In the genomic region with DNA sequence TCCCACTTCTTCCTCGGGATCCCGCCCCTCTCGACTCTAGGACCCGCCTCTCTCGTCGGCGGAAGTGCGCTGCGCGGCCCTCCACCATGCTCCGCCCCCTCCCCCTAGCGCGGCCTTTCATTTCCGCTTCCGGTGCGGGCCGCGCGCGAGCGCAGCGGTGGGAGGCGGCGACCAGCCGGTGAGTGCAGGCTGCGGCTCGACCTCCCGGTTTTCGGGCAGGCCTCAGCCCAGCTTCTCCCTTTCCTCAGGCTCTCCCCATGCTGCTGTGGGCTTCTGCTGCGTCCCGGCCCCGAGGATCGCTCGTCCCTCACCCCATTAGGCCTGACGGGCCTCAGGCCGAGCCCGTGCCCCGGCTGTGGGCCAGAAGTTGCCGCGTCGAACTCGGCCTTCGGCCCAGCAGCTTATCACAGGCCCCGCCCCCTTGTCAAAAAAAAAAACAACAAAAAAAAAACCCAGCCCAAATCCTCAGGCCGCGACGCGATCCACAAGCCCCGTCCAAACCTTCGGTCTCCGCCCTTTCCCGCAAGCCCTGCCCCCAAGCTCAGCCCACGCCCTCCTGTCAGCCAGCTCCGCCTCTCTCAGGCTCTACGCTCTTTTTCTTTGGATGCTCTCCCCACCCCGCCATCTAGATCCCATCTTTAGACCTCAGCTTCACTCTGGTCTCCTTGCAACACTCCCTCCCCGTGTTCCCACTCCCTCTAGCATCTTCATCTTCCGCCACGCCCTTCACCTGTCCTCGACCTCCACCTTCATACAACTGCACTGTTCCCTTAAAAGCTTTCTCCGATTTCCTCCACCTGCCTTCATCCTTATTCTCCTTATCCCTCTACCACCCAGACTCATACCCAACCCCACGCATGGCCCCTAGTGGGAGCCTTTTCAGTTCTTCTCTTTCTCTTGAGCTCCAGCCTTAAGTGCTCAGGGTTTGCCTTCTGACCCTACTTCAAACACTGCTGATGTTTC, we compare ENCODE assay signal across 8 cellular contexts. TPM values are rescaled to one million over a fixed set of nuclear protein-coding genes. Genes with fewer than 3 reads are reported as not detected.
DNase-seq lines count a peak whose midpoint lies in the region; ATAC-seq and TF ChIP-seq lines count a peak whose summit lies in the region.

A gene with protein sequence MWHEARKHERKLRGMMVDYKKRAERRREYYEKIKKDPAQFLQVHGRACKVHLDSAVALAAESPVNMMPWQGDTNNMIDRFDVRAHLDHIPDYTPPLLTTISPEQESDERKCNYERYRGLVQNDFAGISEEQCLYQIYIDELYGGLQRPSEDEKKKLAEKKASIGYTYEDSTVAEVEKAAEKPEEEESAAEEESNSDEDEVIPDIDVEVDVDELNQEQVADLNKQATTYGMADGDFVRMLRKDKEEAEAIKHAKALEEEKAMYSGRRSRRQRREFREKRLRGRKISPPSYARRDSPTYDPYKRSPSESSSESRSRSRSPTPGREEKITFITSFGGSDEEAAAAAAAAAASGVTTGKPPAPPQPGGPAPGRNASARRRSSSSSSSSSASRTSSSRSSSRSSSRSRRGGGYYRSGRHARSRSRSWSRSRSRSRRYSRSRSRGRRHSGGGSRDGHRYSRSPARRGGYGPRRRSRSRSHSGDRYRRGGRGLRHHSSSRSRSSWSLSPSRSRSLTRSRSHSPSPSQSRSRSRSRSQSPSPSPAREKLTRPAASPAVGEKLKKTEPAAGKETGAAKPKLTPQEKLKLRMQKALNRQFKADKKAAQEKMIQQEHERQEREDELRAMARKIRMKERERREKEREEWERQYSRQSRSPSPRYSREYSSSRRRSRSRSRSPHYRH (plus strand): TSS at position 115 of the 963 bp plus-strand sequence. CDS start 1,168 bp downstream, outside the sequence.

- H3K36me3 ChIP-seq in heart left ventricle, result peaks cover 0 to 80% (median 52%) of the 10 kb centered on the region in 9 donors
- peaks cover 0 to 68% (median 49%) of the 10 kb centered on the region in 4 donors for H3K36me3 ChIP-seq in upper lobe of left lung

- H3K27me3 ChIP-seq in heart left ventricle (no peaks in the 10 kb centered on the region), upper lobe of left lung (no peaks in the 10 kb centered on the region)

- peaks cover 6 to 40% (median 31%) of the 10 kb centered on the region in 12 donors for H3K4me1 ChIP-seq in heart left ventricle
- H3K4me1 ChIP-seq in upper lobe of left lung, result peaks cover 18 to 35% (median 28%) of the 10 kb centered on the region in 4 donors

- DNase-seq in GM10248 (ENCODE audit: extremely low spot score) (peak; percentile 93), NCI-H128 (lab: John Stamatoyannopoulos, UW; ENCODE audit: unreplicated experiment) (peak; percentile 65), T-helper 1 cell (peak; percentile 78 to 88 (median 86)), heart left ventricle (peak; percentile 93 to 94 (median 94)), posterior vena cava (ENCODE audit: low spot score) (peak; percentile 98), upper lobe of left lung (peak; percentile 90 to 97)

- peak; percentile 89 for ATAC-seq in HG02623 (IDR thresholded peaks at IDR 0.05; ENCODE audit: unreplicated experiment)
- ATAC-seq in heart left ventricle, result peak; percentile 95 to 99 (median 98)
- ATAC-seq in upper lobe of left lung (ENCODE audit: low FRiP score in 2 of 2), result peak; percentile 96 to 99

- POLR2A ChIA-PET in GM10248 (lab: Yijun Ruan, JAX), result interaction anchor here (0.7 to 1.5 kb wide), 9 partner anchors 8 to 53 kb away, joined by 3 to 15 read pairs (median 4); a partner anchor contains a TSS

- no peak for TF ChIP-seq EP300 in upper lobe of left lung (IDR thresholded peaks at IDR 0.05)

- 2 to 3% (median 3%) methylated on average over 52 to 62 of the region's 62 CpGs for WGBS in adipose tissue, 3 donors
- 3% methylated on average over 58 to 62 of the region's 62 CpGs for WGBS in heart left ventricle, 4 donors
- WGBS in upper lobe of left lung, 2 donors, result 3 to 4% methylated on average over 36 to 62 of the region's 62 CpGs

- H3K9me3 ChIP-seq in heart left ventricle, result peaks cover 0 to 4% (median 0%) of the 10 kb centered on the region in 12 donors
- no peaks in the 10 kb centered on the region for H3K9me3 ChIP-seq in upper lobe of left lung

- CTCF ChIA-PET in GM10248 (lab: Yijun Ruan, JAX), result interaction anchor here (0.6 to 10.4 kb wide), 11 partner anchors 10 to 265 kb away, joined by 3 to 120 read pairs (median 4); no protein-coding TSS in a partner anchor

- no peak for TF ChIP-seq CTCF in GM10248 (IDR thresholded peaks at IDR 0.05; ENCODE audit: control extremely low read depth, extremely low read depth, low read depth, missing control alignments)
- no peak for TF ChIP-seq CTCF in heart left ventricle (IDR thresholded peaks at IDR 0.05)
- peak in 1 of 6 experiments; percentile 9 for TF ChIP-seq CTCF in upper lobe of left lung (IDR thresholded peaks at IDR 0.05)

- H3K27ac ChIP-seq in adipose tissue (ENCODE audit: low read depth, low read length) (peak within 1 kb of the TSS; percentile 81), heart left ventricle (peak within 1 kb of the TSS; percentile 90 to 97 (median 96)), upper lobe of left lung (peak within 1 kb of the TSS; percentile 93 to 96 (median 95))

- TF ChIP-seq POLR2A in heart left ventricle (IDR thresholded peaks at IDR 0.05), result peak in 1 of 2 donors; percentile 88
- TF ChIP-seq POLR2A in upper lobe of left lung (IDR thresholded peaks at IDR 0.05), result peak; percentile 78 to 96 (median 92)

- intact Hi-C loops in heart left ventricle (cut with DNase I), result loop anchor here in 3 of 10 donors (1.0 to 5.0 kb wide), 3 partner anchors 36 to 84 kb away; a partner anchor contains a TSS
- intact Hi-C loops in posterior vena cava (cut with DNase I), result loop anchor here in 1 of 2 donors (10.0 kb wide), 1 partner anchor 976 kb away; no protein-coding TSS in a partner anchor

- H3K4me3 ChIP-seq in heart left ventricle, result peak within 1 kb of the TSS; percentile 73 to 99 (median 91)
- peak within 1 kb of the TSS; percentile 68 to 100 (median 84) for H3K4me3 ChIP-seq in upper lobe of left lung

RNA-seq across cellular contexts. Expression of the gene that starts here (rescaled TPM):
- 10 to 100 TPM; 40.2 to 73.4 (median 57.3) TPM for polyA plus RNA-seq in adipose tissue
- total RNA-seq in heart left ventricle, result 10 to 100 TPM; 26.0 to 68.2 (median 32.4) TPM
- polyA plus RNA-seq in heart left ventricle, result 10 to 100 TPM; 25.8 to 47.5 TPM
- total RNA-seq in posterior vena cava, result 10 to 100 TPM; 48.6 to 58.5 TPM
- 100 to 1,000 TPM in 1 of 6 donors, 10 to 100 TPM in 5; 38.0 to 295 (median 71.6) TPM for total RNA-seq in upper lobe of left lung

Comparison
In these comparisons a context has a peak if more than half of its experiments do, and no peak if none do; other contexts are left out.
1. Peak in every context shown above with its lines: DNase-seq, ATAC-seq, H3K4me3 ChIP-seq and H3K27ac ChIP-seq.